18 cellular contexts compared by ENCODE assay signal in the genomic region with DNA sequence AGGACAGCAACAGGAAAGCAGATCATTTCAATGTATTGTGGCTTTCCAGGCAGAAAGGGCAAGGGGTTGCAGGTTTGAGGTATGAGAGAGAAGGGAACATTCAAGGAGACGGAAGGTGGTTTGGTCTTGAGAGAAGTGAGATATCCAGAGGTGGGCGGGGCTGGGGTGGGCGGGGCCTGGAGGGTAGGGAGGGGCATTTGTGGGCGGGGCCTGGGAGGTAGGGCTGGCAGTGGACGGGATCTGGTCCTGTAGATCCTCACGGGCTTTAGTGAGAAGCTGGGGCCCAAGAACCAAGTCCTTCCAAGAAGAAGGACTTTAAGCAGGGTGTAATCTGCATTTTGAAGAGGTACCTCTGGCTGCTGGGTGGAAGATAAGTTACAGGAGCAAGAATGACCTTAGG.
A peak's percentile ranks its signal among the peaks of the same experiment; 100 is the strongest.
DNase-seq lines count a peak whose midpoint lies in the region; ATAC-seq, FAIRE-seq and TF ChIP-seq lines count a peak whose summit lies in the region.
"Had no signal": no experiment of that assay in that cellular context is flagged by ENCODE, and none has a peak within 500 bp of the region (broad histone marks: within the 10 kb centered on the region; RNA-seq: fewer than 3 reads in every experiment).

No MANE protein-coding gene starts in this region.

- POLR2A ChIA-PET in SK-N-SH (lab: Yijun Ruan, JAX) (no interaction called here), RWPE1 (lab: Yijun Ruan, JAX; ENCODE audit: low non-redundant PET) (no interaction called here)

- TF ChIP-seq RAD21 in SK-N-SH (IDR thresholded peaks at IDR 0.05; ENCODE audit: low read length) = no peak

- CTCF ChIA-PET in SK-N-SH (lab: Yijun Ruan, JAX) = no interaction called here
- CTCF ChIA-PET in RWPE1 (lab: Yijun Ruan, JAX) = no interaction called here

- H3K4me1 ChIP-seq in SK-N-SH (ENCODE audit: control insufficient read depth in 1 of 2, insufficient read depth in 2 of 2, low read depth in 1 of 2, low read length in 1 of 2) = peaks cover 0 to 7% of the 10 kb centered on the region in 2 experiments; a peak in 1 of 4 replicates

- 66% methylated on average over 6 of the region's 6 CpGs for WGBS in SK-N-SH (ENCODE audit: low lambda C conversion rate)

- DNase-seq in SK-N-SH (peak; percentile 55), RWPE1 (ENCODE audit: low spot score) (peak; percentile 17), germinal center (ENCODE audit: low spot score) (peak; percentile 26), urothelium cell line (ENCODE audit: low spot score) (no peak), NCI-H774 (lab: John Stamatoyannopoulos, UW) (no peak), GF-D8 (lab: John Stamatoyannopoulos, UW) (no peak)
- DNase-seq: C1 segment of cervical spinal cord, DMS53, GOT3, NCI-H146, NCI-H2081 treated with DMSO at 0.1 percent for 48 hours, NCI-H2227 treated with DMSO at 0.1 percent for 48 hours, NCI-H526 treated with DMSO at 0.1 percent for 48 hours, PC-9 had no signal

- TF ChIP-seq EP300 in SK-N-SH (IDR thresholded peaks at IDR 0.05; ENCODE audit: borderline replicate concordance in 1 of 2, low read depth in 1 of 2, low read length in 1 of 2) = no peak

- H3F3A ChIP-seq in SK-N-SH (replicated peaks; ENCODE audit: insufficient read depth) = no peaks in the 10 kb centered on the region

- no peak overlapping the region for H3K27ac ChIP-seq in SK-N-SH (ENCODE audit: low read depth in 2 of 2, low read length in 1 of 2)
- no peak overlapping the region for H3K27ac ChIP-seq in RWPE1
- H3K27ac ChIP-seq: 22Rv1, PC-9 had no signal

- no peak overlapping the region for H3K4me3 ChIP-seq in SK-N-SH (ENCODE audit: low read depth in 2 of 2, low read length in 1 of 2)
- H3K4me3 ChIP-seq: PC-9 had no signal

- no peaks in the 10 kb centered on the region for H3K9me2 ChIP-seq in SK-N-SH

- ATAC-seq in SK-N-SH treated with all-trans-retinoic acid at 6 μM for 48 hours (no peak), HG02938 (IDR thresholded peaks at IDR 0.05; ENCODE audit: unreplicated experiment) (no peak)

- no peak overlapping the region for H3K4me2 ChIP-seq in SK-N-SH
- H3K4me2 ChIP-seq: PC-9 had no signal

- no peak for TF ChIP-seq CTCF in SK-N-SH (IDR thresholded peaks at IDR 0.05)
- no peak for TF ChIP-seq CTCF in RWPE1 (conservative IDR thresholded peaks at IDR 0.05; ENCODE audit: low read depth)

- no peaks in the 10 kb centered on the region for H3K27me3 ChIP-seq in SK-N-SH (ENCODE audit: insufficient read depth)

- FAIRE-seq in urothelium cell line (lab: Jason Lieb, UNC) = peak; percentile 91
- FAIRE-seq: GM12891 had no signal

- no peaks in the 10 kb centered on the region for H3K79me2 ChIP-seq in SK-N-SH (ENCODE audit: insufficient read depth)

- H3K9me3 ChIP-seq in SK-N-SH = no peaks in the 10 kb centered on the region

- H3K9ac ChIP-seq in SK-N-SH = no peak overlapping the region

- H4K20me1 ChIP-seq in SK-N-SH (ENCODE audit: insufficient read depth) = no peaks in the 10 kb centered on the region

- no peaks in the 10 kb centered on the region for H3K36me3 ChIP-seq in SK-N-SH (replicated peaks in 1 of 2; ENCODE audit: control insufficient read depth in 1 of 2, insufficient read depth in 2 of 2, low read length in 1 of 2)

- H2AFZ ChIP-seq in SK-N-SH (ENCODE audit: low read depth) = no peak overlapping the region
- H2AFZ ChIP-seq: PC-9 had no signal

TF ChIP-seq in SK-N-SH, 30 proteins besides CTCF, POLR2A, EP300 and RAD21:
- TF ChIP-seq MXI1 (IDR thresholded peaks at IDR 0.05; ENCODE audit: low read depth, low read length) = no peak
- TF ChIP-seq, protein P1, sequence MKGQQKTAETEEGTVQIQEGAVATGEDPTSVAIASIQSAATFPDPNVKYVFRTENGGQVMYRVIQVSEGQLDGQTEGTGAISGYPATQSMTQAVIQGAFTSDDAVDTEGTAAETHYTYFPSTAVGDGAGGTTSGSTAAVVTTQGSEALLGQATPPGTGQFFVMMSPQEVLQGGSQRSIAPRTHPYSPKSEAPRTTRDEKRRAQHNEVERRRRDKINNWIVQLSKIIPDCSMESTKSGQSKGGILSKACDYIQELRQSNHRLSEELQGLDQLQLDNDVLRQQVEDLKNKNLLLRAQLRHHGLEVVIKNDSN (IDR thresholded peaks at IDR 0.05; ENCODE audit: borderline replicate concordance, low read depth) = no peak
- no peak for TF ChIP-seq GATA2 (CRISPR knock-in tag; IDR thresholded peaks at IDR 0.05)
- no peak for TF ChIP-seq FOSL2 (IDR thresholded peaks at IDR 0.05; ENCODE audit: borderline replicate concordance, low read depth)
- no peak for TF ChIP-seq GABPA (IDR thresholded peaks at IDR 0.05; ENCODE audit: low read depth)
- no peak for TF ChIP-seq TCF12 (IDR thresholded peaks at IDR 0.05)
- TF ChIP-seq, protein P2, sequence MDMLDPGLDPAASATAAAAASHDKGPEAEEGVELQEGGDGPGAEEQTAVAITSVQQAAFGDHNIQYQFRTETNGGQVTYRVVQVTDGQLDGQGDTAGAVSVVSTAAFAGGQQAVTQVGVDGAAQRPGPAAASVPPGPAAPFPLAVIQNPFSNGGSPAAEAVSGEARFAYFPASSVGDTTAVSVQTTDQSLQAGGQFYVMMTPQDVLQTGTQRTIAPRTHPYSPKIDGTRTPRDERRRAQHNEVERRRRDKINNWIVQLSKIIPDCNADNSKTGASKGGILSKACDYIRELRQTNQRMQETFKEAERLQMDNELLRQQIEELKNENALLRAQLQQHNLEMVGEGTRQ (IDR thresholded peaks at IDR 0.05; ENCODE audit: borderline replicate concordance, low read depth, low read length) = no peak
- TF ChIP-seq NFIC (IDR thresholded peaks at IDR 0.05; ENCODE audit: borderline replicate concordance) = no peak
- TF ChIP-seq FOXJ3 (CRISPR knock-in tag; IDR thresholded peaks at IDR 0.05) = no peak
- no peak for TF ChIP-seq TEAD4 (IDR thresholded peaks at IDR 0.05; ENCODE audit: borderline replicate concordance, insufficient read depth)
- no peak for TF ChIP-seq YY1 (IDR thresholded peaks at IDR 0.05; ENCODE audit: low read depth)
- TF ChIP-seq, protein P3, sequence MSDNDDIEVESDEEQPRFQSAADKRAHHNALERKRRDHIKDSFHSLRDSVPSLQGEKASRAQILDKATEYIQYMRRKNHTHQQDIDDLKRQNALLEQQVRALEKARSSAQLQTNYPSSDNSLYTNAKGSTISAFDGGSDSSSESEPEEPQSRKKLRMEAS (IDR thresholded peaks at IDR 0.05; ENCODE audit: low read depth) = no peak
- TF ChIP-seq JUND (IDR thresholded peaks at IDR 0.05) = no peak
- no peak for TF ChIP-seq ELF1 (IDR thresholded peaks at IDR 0.05)
- TF ChIP-seq SMC3 (IDR thresholded peaks at IDR 0.05; ENCODE audit: low read depth, low read length) = no peak

TF ChIP-seq in SK-N-SH treated with all-trans-retinoic acid at 6 μM for 48 hours, 23 proteins besides CTCF, POLR2A, EP300 and RAD21 (continues in another document):
- TF ChIP-seq RARB (CRISPR knock-in tag; IDR thresholded peaks at IDR 0.05) = no peak
- no peak for TF ChIP-seq ISL1 (CRISPR knock-in tag; IDR thresholded peaks at IDR 0.05)
- no peak for TF ChIP-seq POU6F1 (CRISPR knock-in tag; IDR thresholded peaks at IDR 0.05; ENCODE audit: borderline replicate concordance, low read depth)
- no peak for TF ChIP-seq ZNF565 (CRISPR knock-in tag; conservative IDR thresholded peaks at IDR 0.05; ENCODE audit: low read depth)
- TF ChIP-seq, protein P4, sequence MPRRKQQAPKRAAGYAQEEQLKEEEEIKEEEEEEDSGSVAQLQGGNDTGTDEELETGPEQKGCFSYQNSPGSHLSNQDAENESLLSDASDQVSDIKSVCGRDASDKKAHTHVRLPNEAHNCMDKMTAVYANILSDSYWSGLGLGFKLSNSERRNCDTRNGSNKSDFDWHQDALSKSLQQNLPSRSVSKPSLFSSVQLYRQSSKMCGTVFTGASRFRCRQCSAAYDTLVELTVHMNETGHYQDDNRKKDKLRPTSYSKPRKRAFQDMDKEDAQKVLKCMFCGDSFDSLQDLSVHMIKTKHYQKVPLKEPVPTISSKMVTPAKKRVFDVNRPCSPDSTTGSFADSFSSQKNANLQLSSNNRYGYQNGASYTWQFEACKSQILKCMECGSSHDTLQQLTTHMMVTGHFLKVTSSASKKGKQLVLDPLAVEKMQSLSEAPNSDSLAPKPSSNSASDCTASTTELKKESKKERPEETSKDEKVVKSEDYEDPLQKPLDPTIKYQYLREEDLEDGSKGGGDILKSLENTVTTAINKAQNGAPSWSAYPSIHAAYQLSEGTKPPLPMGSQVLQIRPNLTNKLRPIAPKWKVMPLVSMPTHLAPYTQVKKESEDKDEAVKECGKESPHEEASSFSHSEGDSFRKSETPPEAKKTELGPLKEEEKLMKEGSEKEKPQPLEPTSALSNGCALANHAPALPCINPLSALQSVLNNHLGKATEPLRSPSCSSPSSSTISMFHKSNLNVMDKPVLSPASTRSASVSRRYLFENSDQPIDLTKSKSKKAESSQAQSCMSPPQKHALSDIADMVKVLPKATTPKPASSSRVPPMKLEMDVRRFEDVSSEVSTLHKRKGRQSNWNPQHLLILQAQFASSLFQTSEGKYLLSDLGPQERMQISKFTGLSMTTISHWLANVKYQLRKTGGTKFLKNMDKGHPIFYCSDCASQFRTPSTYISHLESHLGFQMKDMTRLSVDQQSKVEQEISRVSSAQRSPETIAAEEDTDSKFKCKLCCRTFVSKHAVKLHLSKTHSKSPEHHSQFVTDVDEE (CRISPR knock-in tag; IDR thresholded peaks at IDR 0.05) = no peak
- no peak for TF ChIP-seq CREB5 (CRISPR knock-in tag; IDR thresholded peaks at IDR 0.05; ENCODE audit: low read depth)
- no peak for TF ChIP-seq BACH2 (CRISPR knock-in tag; IDR thresholded peaks at IDR 0.05; ENCODE audit: borderline replicate concordance)

Comparison
In these comparisons a context has a peak if more than half of its experiments do, and no peak if none do; other contexts are left out.
1. DNase-seq: peak in SK-N-SH (single experiment), RWPE1 (single experiment) and germinal center (single experiment); none in urothelium cell line (single experiment), NCI-H774 (single experiment) and GF-D8 (single experiment).